Comparison of ENCODE assay signal across 8 cellular contexts in genomic region chr9:88533951-88534455, GRCh38. TPM values are rescaled to one million over a fixed set of nuclear protein-coding genes. Genes with fewer than 3 reads are reported as not detected.
DNase-seq lines count a peak whose midpoint lies in the region; ATAC-seq and TF ChIP-seq lines count a peak whose summit lies in the region.

No MANE protein-coding gene starts in this region.

- peaks cover 46 to 68% (median 64%) of the 10 kb centered on the region in 3 donors for H3K27me3 Mint-ChIP-seq in CD14-positive monocyte (ENCODE audit: low read depth in 3 of 3)

- peak; percentile 49 for ATAC-seq in aorta (ENCODE audit: low FRiP score)
- no peak for ATAC-seq in GM21619 (IDR thresholded peaks at IDR 0.05; ENCODE audit: unreplicated experiment)

- TF ChIP-seq CTCF in CD14-positive monocyte (IDR thresholded peaks at IDR 0.05) = no peak

- DNase-seq in CD14-positive monocyte (ENCODE audit: low spot score) (no peak), NCI-H226 (peak; percentile 81), aorta (no peak), NCI-H1092 (lab: John Stamatoyannopoulos, UW) (no peak)
- no peak for DNase-seq in activated CD8-positive, alpha-beta memory T cell treated with anti-CD3 and anti-CD28 coated beads, Interleukin-2, amount 50 U/mL, for 48 hours

- peaks cover 34% of the 10 kb centered on the region for H3K4me1 Mint-ChIP-seq in CD14-positive monocyte

- H3K4me3 ChIP-seq in ectodermal cell (ENCODE audit: insufficient read depth, low read depth, low read length) (peak overlapping the region; percentile 50), mesodermal cell (ENCODE audit: extremely low read depth, insufficient read depth, low read length, poor library complexity, severe bottlenecking) (peak overlapping the region; percentile 47), aorta (ENCODE audit: low read length in 2 of 2) (peak overlapping the region; percentile 37 to 80)

- H3K9me3 ChIP-seq in ectodermal cell (ENCODE audit: control insufficient read depth, low read length) (no peaks in the 10 kb centered on the region), mesodermal cell (ENCODE audit: control insufficient read depth, low read length) (no peaks in the 10 kb centered on the region), aorta (ENCODE audit: control insufficient read depth, low read length) (no peaks in the 10 kb centered on the region)

- peaks cover 0 to 9% (median 2%) of the 10 kb centered on the region in 7 donors for H3K9me3 Mint-ChIP-seq in CD14-positive monocyte

- H3K36me3 ChIP-seq in ectodermal cell (ENCODE audit: control insufficient read depth, insufficient read depth, low read length) (no peaks in the 10 kb centered on the region), mesodermal cell (ENCODE audit: control insufficient read depth, insufficient read depth, low read length) (no peaks in the 10 kb centered on the region), aorta (ENCODE audit: control insufficient read depth in 1 of 2, insufficient read depth in 2 of 2, low read length in 1 of 2) (no peaks in the 10 kb centered on the region)

- H3K4me3 Mint-ChIP-seq in CD14-positive monocyte = peak overlapping the region; percentile 60 to 77

- peaks cover 0 to 2% of the 10 kb centered on the region in 2 donors for H3K36me3 Mint-ChIP-seq in CD14-positive monocyte

- no peak overlapping the region for H3K27ac ChIP-seq in ectodermal cell (ENCODE audit: insufficient read depth, low read depth, low read length, poor library complexity, severe bottlenecking)
- H3K27ac ChIP-seq in mesodermal cell (ENCODE audit: low read depth, low read length, severe bottlenecking) = peak overlapping the region; percentile 23
- H3K27ac ChIP-seq in aorta (ENCODE audit: low read depth in 1 of 2, low read length in 2 of 2) = peak overlapping the region in 1 of 2 donors; percentile 96

- H3K4me1 ChIP-seq in ectodermal cell (ENCODE audit: control insufficient read depth, insufficient read depth, low read length) = peaks cover 16% of the 10 kb centered on the region
- peaks cover 29% of the 10 kb centered on the region for H3K4me1 ChIP-seq in mesodermal cell (ENCODE audit: control insufficient read depth, insufficient read depth, low read length, poor library complexity, severe bottlenecking)
- H3K4me1 ChIP-seq in aorta (ENCODE audit: control insufficient read depth in 1 of 2, insufficient read depth in 2 of 2, low read length in 2 of 2) = no peaks in the 10 kb centered on the region

- intact Hi-C loops in CD14-positive monocyte (cut with micrococcal nuclease) = no loop called here
- intact Hi-C loops in aorta (cut with DNase I) = loop anchor here (2.0 to 10.0 kb wide), 2 partner anchors 145 to 809 kb away; partner anchors contain the start of genes CTSL (in 1 of the 2) and SPIN1 (in 1 of the 2)

- H3K27me3 ChIP-seq in ectodermal cell (ENCODE audit: control insufficient read depth, insufficient read depth, low read length, poor library complexity, severe bottlenecking) (peaks cover 54% of the 10 kb centered on the region), aorta (ENCODE audit: control insufficient read depth in 1 of 2, insufficient read depth in 2 of 2, low read length in 1 of 2) (no peaks in the 10 kb centered on the region)

- whole genome bisulfite sequencing in ectodermal cell, 2 experiments = 1 to 2% methylated on average over 41 of the region's 41 CpGs
- WGBS in mesodermal cell (ENCODE audit: insufficient coverage in 2 of 2), 2 experiments = 3 to 4% methylated on average over 19 to 26 of the region's 41 CpGs
- WGBS in aorta, 2 donors = 3 to 4% methylated on average over 40 to 41 of the region's 41 CpGs

- H3K27ac Mint-ChIP-seq in CD14-positive monocyte = peak overlapping the region in 2 of 7 donors; percentile 12 to 30

RNA-seq across cellular contexts. Expression of gene NXNL2, which starts 1.0 kb away (rescaled TPM):
- polyA plus RNA-seq in CD14-positive monocyte = not detected
- polyA plus RNA-seq in ectodermal cell (2013, experiment 1 of 4) = 0.46 TPM
- polyA plus RNA-seq in ectodermal cell (2013, experiment 2 of 4) = 0.34 TPM
- not detected for polyA plus RNA-seq in ectodermal cell (2013, experiment 3 of 4)
- 0.53 TPM for polyA plus RNA-seq in ectodermal cell (2013, experiment 4 of 4)
- 0.44 TPM for polyA plus RNA-seq in mesodermal cell (2013, experiment 1 of 2)
- polyA plus RNA-seq in mesodermal cell (2013, experiment 2 of 2) = 0.51 TPM
- total RNA-seq in aorta = 1 to 10 TPM in 1 of 2 donors, under 1 TPM in 1; 0.78 to 2.2 TPM
- 1 to 10 TPM in 1 of 2 donors, under 1 TPM in 1; 0.75 to 3.1 TPM for polyA plus RNA-seq in aorta

Comparison
In these comparisons a context has a peak if more than half of its experiments do, and no peak if none do; other contexts are left out.
1. intact Hi-C loops: an anchor here in aorta (2.0 to 10.0 kb wide); none called in CD14-positive monocyte.